Comparison of ENCODE assay signal across 24 cellular contexts in the genomic region with DNA sequence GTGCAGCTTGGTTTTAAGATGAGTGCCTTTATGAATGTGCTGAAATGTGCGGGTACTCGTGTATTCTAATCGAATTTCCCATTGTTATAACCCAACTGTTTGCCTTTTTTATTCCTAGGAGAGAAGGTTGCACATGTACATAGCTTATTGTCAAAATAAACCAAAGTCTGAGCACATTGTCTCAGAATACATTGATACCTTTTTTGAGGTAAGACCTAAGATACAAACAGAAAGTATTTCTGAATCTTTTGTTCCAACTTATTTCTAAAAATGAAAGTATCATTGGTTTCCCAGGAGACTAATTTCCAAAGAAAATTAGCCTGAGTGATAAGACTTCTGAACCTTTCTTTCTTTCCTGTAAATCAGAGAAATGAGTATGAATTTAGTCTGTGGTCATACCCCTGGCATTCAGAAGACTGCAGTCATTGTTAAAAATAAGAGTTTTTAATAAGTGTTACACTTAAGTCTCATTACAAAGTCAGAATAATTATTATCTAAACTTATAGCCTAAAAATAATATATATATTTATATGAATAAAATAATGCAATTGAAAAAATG.
DNase-seq lines count a peak whose midpoint lies in the region; ATAC-seq, FAIRE-seq and TF ChIP-seq lines count a peak whose summit lies in the region.
"Had no signal": no experiment of that assay in that cellular context is flagged by ENCODE, and none has a peak within 500 bp of the region (broad histone marks: within the 10 kb centered on the region; RNA-seq: fewer than 3 reads in every experiment).

No MANE protein-coding gene starts in this region.

- no peaks in the 10 kb centered on the region for H4K20me1 ChIP-seq in SK-N-SH (ENCODE audit: insufficient read depth)

- no peak overlapping the region for H3K4me3 ChIP-seq in SK-N-SH (ENCODE audit: low read depth in 2 of 2, low read length in 1 of 2)

- ATAC-seq in SK-N-SH treated with all-trans-retinoic acid at 6 μM for 48 hours (no peak), HG03460 (IDR thresholded peaks at IDR 0.05; ENCODE audit: unreplicated experiment) (no peak), HG02678 (IDR thresholded peaks at IDR 0.05; ENCODE audit: unreplicated experiment) (no peak)
- ATAC-seq in stimulated activated naive CD8-positive, alpha-beta T cell treated with anti-CD3 and anti-CD28 coated beads, Interleukin-15, Interleukin-2, amounts not matched to agents 100 U/mL and 50 U/mL, for 24 hours: no peak
- ATAC-seq: CD8-positive, alpha-beta T cell had no signal

- peak overlapping the region; percentile 78 for H3K27ac Mint-ChIP-seq in stimulated activated naive CD8-positive, alpha-beta T cell treated with anti-CD3 and anti-CD28 coated beads, Interleukin-15, Interleukin-2, amounts not matched to agents 100 ng/mL and 50 ng/mL, for 24 hours
- H3K27ac Mint-ChIP-seq in neural crest cell (ENCODE audit: unreplicated experiment): peak overlapping the region; percentile 35
- H3K27ac Mint-ChIP-seq: CD8-positive, alpha-beta T cell had no signal

- no peak for TF ChIP-seq CTCF in SK-N-SH (IDR thresholded peaks at IDR 0.05)
- TF ChIP-seq CTCF in neural crest cell (conservative IDR thresholded peaks at IDR 0.05): no peak

- H3K4me2 ChIP-seq in SK-N-SH: no peak overlapping the region

- no peaks in the 10 kb centered on the region for H3K9me3 Mint-ChIP-seq in stimulated activated naive CD8-positive, alpha-beta T cell treated with anti-CD3 and anti-CD28 coated beads, Interleukin-15, Interleukin-2, amounts not matched to agents 100 ng/mL and 50 ng/mL, for 24 hours
- no peaks in the 10 kb centered on the region for H3K9me3 Mint-ChIP-seq in neural crest cell
- H3K9me3 Mint-ChIP-seq: CD8-positive, alpha-beta T cell; H9 had no signal

- CTCF ChIA-PET in SK-N-SH (lab: Yijun Ruan, JAX): interaction anchor here (0.8 to 2.5 kb wide), 2 partner anchors 8 to 12 kb away, joined by 3 to 9 read pairs; no protein-coding TSS in a partner anchor

- no peak overlapping the region for H3K4me3 Mint-ChIP-seq in stimulated activated naive CD8-positive, alpha-beta T cell treated with anti-CD3 and anti-CD28 coated beads, Interleukin-15, Interleukin-2, amounts not matched to agents 100 ng/mL and 50 ng/mL, for 24 hours
- H3K4me3 Mint-ChIP-seq in neural crest cell: no peak overlapping the region
- H3K4me3 Mint-ChIP-seq: CD8-positive, alpha-beta T cell; H9 had no signal

- no peaks in the 10 kb centered on the region for H3K27me3 Mint-ChIP-seq in stimulated activated naive CD8-positive, alpha-beta T cell treated with anti-CD3 and anti-CD28 coated beads, Interleukin-15, Interleukin-2, amounts not matched to agents 100 ng/mL and 50 ng/mL, for 24 hours
- no peaks in the 10 kb centered on the region for H3K27me3 Mint-ChIP-seq in neural crest cell (ENCODE audit: low read depth)

- POLR2A ChIA-PET in SK-N-SH (lab: Yijun Ruan, JAX): interaction anchor here (0.6 kb wide), 1 partner anchor 131 kb away, joined by 3 read pairs; no protein-coding TSS in a partner anchor

- no peak overlapping the region for H2AFZ ChIP-seq in SK-N-SH (ENCODE audit: low read depth)

- peaks cover 0 to 14% of the 10 kb centered on the region in 2 experiments; a peak in 2 of 4 replicates for H3K4me1 ChIP-seq in SK-N-SH (ENCODE audit: control insufficient read depth in 1 of 2, insufficient read depth in 2 of 2, low read depth in 1 of 2, low read length in 1 of 2)

- H3K79me2 ChIP-seq in SK-N-SH (ENCODE audit: insufficient read depth): peaks cover 72% of the 10 kb centered on the region

- H3K27ac ChIP-seq in SK-N-SH (ENCODE audit: low read depth in 2 of 2, low read length in 1 of 2): peak overlapping the region; percentile 13 to 16; a peak in 2 of 4 replicates
- H3K27ac ChIP-seq: 22Rv1, RWPE1 had no signal

- no peaks in the 10 kb centered on the region for H3K9me3 ChIP-seq in SK-N-SH

- peaks cover 92 to 97% of the 10 kb centered on the region in 2 experiments for H3K36me3 ChIP-seq in SK-N-SH (replicated peaks in 1 of 2; ENCODE audit: control insufficient read depth in 1 of 2, insufficient read depth in 2 of 2, low read length in 1 of 2)

- peaks cover 5% of the 10 kb centered on the region for H3K36me3 Mint-ChIP-seq in stimulated activated naive CD8-positive, alpha-beta T cell treated with anti-CD3 and anti-CD28 coated beads, Interleukin-15, Interleukin-2, amounts not matched to agents 100 ng/mL and 50 ng/mL, for 24 hours (ENCODE audit: low read depth)
- peaks cover 24% of the 10 kb centered on the region for H3K36me3 Mint-ChIP-seq in neural crest cell (ENCODE audit: low read depth)
- H3K36me3 Mint-ChIP-seq: CD8-positive, alpha-beta T cell had no signal

- TF ChIP-seq EP300 in SK-N-SH (IDR thresholded peaks at IDR 0.05; ENCODE audit: borderline replicate concordance in 1 of 2, low read depth in 1 of 2, low read length in 1 of 2): no peak

- no peak for FAIRE-seq in urothelium cell line (lab: Jason Lieb, UNC)
- FAIRE-seq: GM12891, HTR-8/SVneo had no signal

- peaks cover 62% of the 10 kb centered on the region for H3F3A ChIP-seq in SK-N-SH (replicated peaks; ENCODE audit: insufficient read depth)

- H3K9me2 ChIP-seq in SK-N-SH: no peaks in the 10 kb centered on the region

- H3K4me1 Mint-ChIP-seq in stimulated activated naive CD8-positive, alpha-beta T cell treated with anti-CD3 and anti-CD28 coated beads, Interleukin-15, Interleukin-2, amounts not matched to agents 100 ng/mL and 50 ng/mL, for 24 hours (ENCODE audit: low read depth): peaks cover 10% of the 10 kb centered on the region
- H3K4me1 Mint-ChIP-seq in neural crest cell: no peaks in the 10 kb centered on the region
- H3K4me1 Mint-ChIP-seq: H9 had no signal

- no peak for DNase-seq in SK-N-SH
- DNase-seq in stimulated activated naive CD8-positive, alpha-beta T cell treated with anti-CD3 and anti-CD28 coated beads, Interleukin-15, Interleukin-2, amounts not matched to agents 100 U/mL and 50 U/mL, for 24 hours: no peak
- no peak for DNase-seq in neural crest cell (ENCODE audit: low read depth, low spot score)
- no peak for DNase-seq in urothelium cell line (ENCODE audit: low spot score)
- DNase-seq: AML-193; C1 segment of cervical spinal cord; Calu3; CD8-positive, alpha-beta T cell; DMS153; H9; NCI-H1105; NCI-H146; NCI-H2029; NCI-H2227 treated with DMSO at 0.1 percent for 48 hours; NCI-H510A; SHP77 treated with DMSO at 0.1 percent for 48 hours had no signal

- no peaks in the 10 kb centered on the region for H3K27me3 ChIP-seq in SK-N-SH (ENCODE audit: insufficient read depth)

- TF ChIP-seq RAD21 in SK-N-SH (IDR thresholded peaks at IDR 0.05; ENCODE audit: low read length): no peak

- no peak overlapping the region for H3K9ac ChIP-seq in SK-N-SH

- 94% methylated on average over 3 of the region's 3 CpGs for WGBS in SK-N-SH (ENCODE audit: low lambda C conversion rate)

TF ChIP-seq in SK-N-SH, 30 proteins besides CTCF, POLR2A, EP300 and RAD21 (continues in another document):
- TF ChIP-seq, protein P1, sequence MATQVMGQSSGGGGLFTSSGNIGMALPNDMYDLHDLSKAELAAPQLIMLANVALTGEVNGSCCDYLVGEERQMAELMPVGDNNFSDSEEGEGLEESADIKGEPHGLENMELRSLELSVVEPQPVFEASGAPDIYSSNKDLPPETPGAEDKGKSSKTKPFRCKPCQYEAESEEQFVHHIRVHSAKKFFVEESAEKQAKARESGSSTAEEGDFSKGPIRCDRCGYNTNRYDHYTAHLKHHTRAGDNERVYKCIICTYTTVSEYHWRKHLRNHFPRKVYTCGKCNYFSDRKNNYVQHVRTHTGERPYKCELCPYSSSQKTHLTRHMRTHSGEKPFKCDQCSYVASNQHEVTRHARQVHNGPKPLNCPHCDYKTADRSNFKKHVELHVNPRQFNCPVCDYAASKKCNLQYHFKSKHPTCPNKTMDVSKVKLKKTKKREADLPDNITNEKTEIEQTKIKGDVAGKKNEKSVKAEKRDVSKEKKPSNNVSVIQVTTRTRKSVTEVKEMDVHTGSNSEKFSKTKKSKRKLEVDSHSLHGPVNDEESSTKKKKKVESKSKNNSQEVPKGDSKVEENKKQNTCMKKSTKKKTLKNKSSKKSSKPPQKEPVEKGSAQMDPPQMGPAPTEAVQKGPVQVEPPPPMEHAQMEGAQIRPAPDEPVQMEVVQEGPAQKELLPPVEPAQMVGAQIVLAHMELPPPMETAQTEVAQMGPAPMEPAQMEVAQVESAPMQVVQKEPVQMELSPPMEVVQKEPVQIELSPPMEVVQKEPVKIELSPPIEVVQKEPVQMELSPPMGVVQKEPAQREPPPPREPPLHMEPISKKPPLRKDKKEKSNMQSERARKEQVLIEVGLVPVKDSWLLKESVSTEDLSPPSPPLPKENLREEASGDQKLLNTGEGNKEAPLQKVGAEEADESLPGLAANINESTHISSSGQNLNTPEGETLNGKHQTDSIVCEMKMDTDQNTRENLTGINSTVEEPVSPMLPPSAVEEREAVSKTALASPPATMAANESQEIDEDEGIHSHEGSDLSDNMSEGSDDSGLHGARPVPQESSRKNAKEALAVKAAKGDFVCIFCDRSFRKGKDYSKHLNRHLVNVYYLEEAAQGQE (IDR thresholded peaks at IDR 0.05; ENCODE audit: low read depth, low read length): no peak
- TF ChIP-seq NRF1 (IDR thresholded peaks at IDR 0.05; ENCODE audit: low read depth, low read length): no peak

TF ChIP-seq in SK-N-SH treated with all-trans-retinoic acid at 6 μM for 48 hours, 23 proteins besides CTCF, POLR2A, EP300 and RAD21 (continues in another document):
- TF ChIP-seq, protein P2, sequence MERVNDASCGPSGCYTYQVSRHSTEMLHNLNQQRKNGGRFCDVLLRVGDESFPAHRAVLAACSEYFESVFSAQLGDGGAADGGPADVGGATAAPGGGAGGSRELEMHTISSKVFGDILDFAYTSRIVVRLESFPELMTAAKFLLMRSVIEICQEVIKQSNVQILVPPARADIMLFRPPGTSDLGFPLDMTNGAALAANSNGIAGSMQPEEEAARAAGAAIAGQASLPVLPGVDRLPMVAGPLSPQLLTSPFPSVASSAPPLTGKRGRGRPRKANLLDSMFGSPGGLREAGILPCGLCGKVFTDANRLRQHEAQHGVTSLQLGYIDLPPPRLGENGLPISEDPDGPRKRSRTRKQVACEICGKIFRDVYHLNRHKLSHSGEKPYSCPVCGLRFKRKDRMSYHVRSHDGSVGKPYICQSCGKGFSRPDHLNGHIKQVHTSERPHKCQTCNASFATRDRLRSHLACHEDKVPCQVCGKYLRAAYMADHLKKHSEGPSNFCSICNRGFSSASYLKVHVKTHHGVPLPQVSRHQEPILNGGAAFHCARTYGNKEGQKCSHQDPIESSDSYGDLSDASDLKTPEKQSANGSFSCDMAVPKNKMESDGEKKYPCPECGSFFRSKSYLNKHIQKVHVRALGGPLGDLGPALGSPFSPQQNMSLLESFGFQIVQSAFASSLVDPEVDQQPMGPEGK (CRISPR knock-in tag; IDR thresholded peaks at IDR 0.05; ENCODE audit: borderline replicate concordance): no peak
- no peak for TF ChIP-seq ZNF70 (CRISPR knock-in tag; IDR thresholded peaks at IDR 0.05)
- no peak for TF ChIP-seq ZC3H10 (CRISPR knock-in tag; IDR thresholded peaks at IDR 0.05)
- no peak for TF ChIP-seq TCF4 (CRISPR knock-in tag; IDR thresholded peaks at IDR 0.05; ENCODE audit: borderline replicate concordance)
- no peak for TF ChIP-seq CSDC2 (CRISPR knock-in tag; IDR thresholded peaks at IDR 0.05)
- TF ChIP-seq ISL1 (CRISPR knock-in tag; IDR thresholded peaks at IDR 0.05): no peak
- TF ChIP-seq BACH2 (CRISPR knock-in tag; IDR thresholded peaks at IDR 0.05; ENCODE audit: borderline replicate concordance): no peak
- TF ChIP-seq OSR1 (CRISPR knock-in tag; IDR thresholded peaks at IDR 0.05): no peak
- TF ChIP-seq TOX (CRISPR knock-in tag; IDR thresholded peaks at IDR 0.05; ENCODE audit: borderline replicate concordance): no peak
